1 cellular context compared by ENCODE assay signal in the genomic region with DNA sequence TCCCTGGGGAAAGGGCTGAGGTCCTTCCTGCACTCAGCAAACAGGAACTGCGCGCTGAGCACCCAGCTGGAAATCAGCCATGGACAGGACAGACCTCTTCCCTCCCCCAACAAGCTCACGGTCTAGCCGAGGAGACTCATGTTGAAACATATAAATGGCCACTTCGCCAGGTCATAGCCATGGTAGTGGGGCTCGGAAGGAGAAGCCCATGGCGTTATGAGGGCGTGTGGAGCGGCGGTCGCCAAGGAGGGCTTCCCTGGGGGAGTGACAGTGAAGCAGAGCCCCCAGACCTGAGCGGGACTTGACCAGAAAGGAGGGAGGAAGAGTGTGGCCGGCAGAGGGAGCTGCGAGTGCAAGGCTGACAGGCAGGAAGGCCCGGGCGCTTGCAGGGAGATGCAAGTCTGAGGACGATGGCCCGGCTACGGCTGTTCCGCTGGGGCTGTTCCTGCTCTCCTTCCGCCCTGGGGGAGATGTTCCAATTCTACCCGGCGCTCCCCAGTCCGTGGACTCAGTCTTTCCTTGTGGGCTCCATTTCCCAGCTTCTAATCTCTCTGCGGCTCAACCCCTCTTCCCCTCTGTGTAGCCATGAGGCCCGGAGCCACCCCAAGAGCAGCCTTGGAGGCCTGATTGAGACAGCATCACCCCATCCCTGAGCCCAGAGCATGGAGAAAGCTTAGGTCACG.
TF ChIP-seq lines count a peak whose summit lies in the region.

No MANE protein-coding gene starts in this region.

TF ChIP-seq in HepG2, 621 proteins besides CTCF, POLR2A, EP300 and RAD21 (continued from another document and continues in another):
- TF ChIP-seq KDM5B (CRISPR knock-in tag; IDR thresholded peaks at IDR 0.05; ENCODE audit: borderline replicate concordance) (peak; percentile 17; the same call in 1 of the 2 replicates), ZSCAN30 (CRISPR knock-in tag; IDR thresholded peaks at IDR 0.05) (no peak), MZF1 (CRISPR knock-in tag; IDR thresholded peaks at IDR 0.05; ENCODE audit: borderline replicate concordance) (no peak), NCOA5 (CRISPR knock-in tag; IDR thresholded peaks at IDR 0.05) (no peak), ZNF552 (CRISPR knock-in tag; IDR thresholded peaks at IDR 0.05; ENCODE audit: borderline replicate concordance) (no peak), ZNF83 (CRISPR knock-in tag; IDR thresholded peaks at IDR 0.05; ENCODE audit: borderline replicate concordance) (no peak), PAF1 (CRISPR knock-in tag; IDR thresholded peaks at IDR 0.05) (no peak), ZNF816 (CRISPR knock-in tag; IDR thresholded peaks at IDR 0.05; ENCODE audit: borderline replicate concordance) (no peak), ZNF496 (CRISPR knock-in tag; IDR thresholded peaks at IDR 0.05; ENCODE audit: insufficient replicate concordance) (no peak), ZNF775 (CRISPR knock-in tag; IDR thresholded peaks at IDR 0.05; ENCODE audit: borderline replicate concordance) (no peak), RARA (CRISPR knock-in tag; IDR thresholded peaks at IDR 0.05) (no peak), ZNF749 (CRISPR knock-in tag; IDR thresholded peaks at IDR 0.05; ENCODE audit: borderline replicate concordance) (no peak), ZNF572 (CRISPR knock-in tag; IDR thresholded peaks at IDR 0.05) (0 out of 2 replicates have a peak, but pooled peaks have one; percentile 46), POLR2AphosphoS2 (IDR thresholded peaks at IDR 0.05; ENCODE audit: low read depth, low read length) (no peak), RELA (CRISPR knock-in tag; IDR thresholded peaks at IDR 0.05) (no peak), ZNF557 (CRISPR knock-in tag; IDR thresholded peaks at IDR 0.05) (no peak), ZNF33B (CRISPR knock-in tag; IDR thresholded peaks at IDR 0.05) (no peak), CHD2 (IDR thresholded peaks at IDR 0.05; ENCODE audit: low read depth, low read length) (no peak), YEATS2 (CRISPR knock-in tag; IDR thresholded peaks at IDR 0.05; ENCODE audit: borderline replicate concordance) (peak; percentile 42; the same call in 1 of the 2 replicates), ZNF326 (CRISPR knock-in tag; IDR thresholded peaks at IDR 0.05; ENCODE audit: borderline replicate concordance) (no peak), HNRNPH1 (optimal IDR thresholded peaks at IDR 0.05; ENCODE audit: low read depth, low read length) (no peak), ZNF232 (CRISPR knock-in tag; IDR thresholded peaks at IDR 0.05; ENCODE audit: borderline replicate concordance) (no peak), KLF6 (CRISPR knock-in tag; IDR thresholded peaks at IDR 0.05) (no peak), JUND (CRISPR knock-in tag; IDR thresholded peaks at IDR 0.05) (no peak), ZNF101 (CRISPR knock-in tag; IDR thresholded peaks at IDR 0.05; ENCODE audit: borderline replicate concordance, low read depth) (no peak), STAT5B (CRISPR knock-in tag; IDR thresholded peaks at IDR 0.05) (no peak), ZNF879 (CRISPR knock-in tag; IDR thresholded peaks at IDR 0.05) (no peak), FOXA1 (IDR thresholded peaks at IDR 0.05) (no peak), FOXA1 (CRISPR knock-in tag; IDR thresholded peaks at IDR 0.05) (no peak), SNAI1 (CRISPR knock-in tag; IDR thresholded peaks at IDR 0.05; ENCODE audit: borderline replicate concordance) (no peak), TEAD2 (CRISPR knock-in tag; IDR thresholded peaks at IDR 0.05) (no peak), NR2F1 (CRISPR knock-in tag; IDR thresholded peaks at IDR 0.05) (no peak), GFI1 (CRISPR knock-in tag; IDR thresholded peaks at IDR 0.05; ENCODE audit: borderline replicate concordance) (no peak), HOXA5 (CRISPR knock-in tag; IDR thresholded peaks at IDR 0.05) (no peak), KLF15 (CRISPR knock-in tag; IDR thresholded peaks at IDR 0.05; ENCODE audit: borderline replicate concordance) (no peak), YEATS4 (CRISPR knock-in tag; IDR thresholded peaks at IDR 0.05; ENCODE audit: borderline replicate concordance) (no peak)
- TF ChIP-seq, protein P1, sequence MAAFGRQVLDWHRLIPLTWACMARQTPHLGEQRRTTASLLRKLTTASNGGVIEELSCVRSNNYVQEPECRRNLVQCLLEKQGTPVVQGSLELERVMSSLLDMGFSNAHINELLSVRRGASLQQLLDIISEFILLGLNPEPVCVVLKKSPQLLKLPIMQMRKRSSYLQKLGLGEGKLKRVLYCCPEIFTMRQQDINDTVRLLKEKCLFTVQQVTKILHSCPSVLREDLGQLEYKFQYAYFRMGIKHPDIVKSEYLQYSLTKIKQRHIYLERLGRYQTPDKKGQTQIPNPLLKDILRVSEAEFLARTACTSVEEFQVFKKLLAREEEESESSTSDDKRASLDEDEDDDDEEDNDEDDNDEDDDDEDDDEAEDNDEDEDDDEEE (CRISPR knock-in tag; IDR thresholded peaks at IDR 0.05) = no peak
- TF ChIP-seq, protein P2, sequence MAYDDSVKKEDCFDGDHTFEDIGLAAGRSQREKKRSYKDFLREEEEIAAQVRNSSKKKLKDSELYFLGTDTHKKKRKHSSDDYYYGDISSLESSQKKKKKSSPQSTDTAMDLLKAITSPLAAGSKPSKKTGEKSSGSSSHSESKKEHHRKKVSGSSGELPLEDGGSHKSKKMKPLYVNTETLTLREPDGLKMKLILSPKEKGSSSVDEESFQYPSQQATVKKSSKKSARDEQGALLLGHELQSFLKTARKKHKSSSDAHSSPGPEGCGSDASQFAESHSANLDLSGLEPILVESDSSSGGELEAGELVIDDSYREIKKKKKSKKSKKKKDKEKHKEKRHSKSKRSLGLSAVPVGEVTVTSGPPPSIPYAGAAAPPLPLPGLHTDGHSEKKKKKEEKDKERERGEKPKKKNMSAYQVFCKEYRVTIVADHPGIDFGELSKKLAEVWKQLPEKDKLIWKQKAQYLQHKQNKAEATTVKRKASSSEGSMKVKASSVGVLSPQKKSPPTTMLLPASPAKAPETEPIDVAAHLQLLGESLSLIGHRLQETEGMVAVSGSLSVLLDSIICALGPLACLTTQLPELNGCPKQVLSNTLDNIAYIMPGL (CRISPR knock-in tag; IDR thresholded peaks at IDR 0.05; ENCODE audit: borderline replicate concordance in 1 of 2, low read depth in 1 of 2) = peak; percentile 74 to 85; a peak in 2 of 4 replicates
- TF ChIP-seq, protein P3, sequence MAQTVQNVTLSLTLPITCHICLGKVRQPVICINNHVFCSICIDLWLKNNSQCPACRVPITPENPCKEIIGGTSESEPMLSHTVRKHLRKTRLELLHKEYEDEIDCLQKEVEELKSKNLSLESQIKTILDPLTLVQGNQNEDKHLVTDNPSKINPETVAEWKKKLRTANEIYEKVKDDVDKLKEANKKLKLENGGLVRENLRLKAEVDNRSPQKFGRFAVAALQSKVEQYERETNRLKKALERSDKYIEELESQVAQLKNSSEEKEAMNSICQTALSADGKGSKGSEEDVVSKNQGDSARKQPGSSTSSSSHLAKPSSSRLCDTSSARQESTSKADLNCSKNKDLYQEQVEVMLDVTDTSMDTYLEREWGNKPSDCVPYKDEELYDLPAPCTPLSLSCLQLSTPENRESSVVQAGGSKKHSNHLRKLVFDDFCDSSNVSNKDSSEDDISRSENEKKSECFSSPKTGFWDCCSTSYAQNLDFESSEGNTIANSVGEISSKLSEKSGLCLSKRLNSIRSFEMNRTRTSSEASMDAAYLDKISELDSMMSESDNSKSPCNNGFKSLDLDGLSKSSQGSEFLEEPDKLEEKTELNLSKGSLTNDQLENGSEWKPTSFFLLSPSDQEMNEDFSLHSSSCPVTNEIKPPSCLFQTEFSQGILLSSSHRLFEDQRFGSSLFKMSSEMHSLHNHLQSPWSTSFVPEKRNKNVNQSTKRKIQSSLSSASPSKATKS (CRISPR knock-in tag; IDR thresholded peaks at IDR 0.05) = no peak
- TF ChIP-seq, protein P4, sequence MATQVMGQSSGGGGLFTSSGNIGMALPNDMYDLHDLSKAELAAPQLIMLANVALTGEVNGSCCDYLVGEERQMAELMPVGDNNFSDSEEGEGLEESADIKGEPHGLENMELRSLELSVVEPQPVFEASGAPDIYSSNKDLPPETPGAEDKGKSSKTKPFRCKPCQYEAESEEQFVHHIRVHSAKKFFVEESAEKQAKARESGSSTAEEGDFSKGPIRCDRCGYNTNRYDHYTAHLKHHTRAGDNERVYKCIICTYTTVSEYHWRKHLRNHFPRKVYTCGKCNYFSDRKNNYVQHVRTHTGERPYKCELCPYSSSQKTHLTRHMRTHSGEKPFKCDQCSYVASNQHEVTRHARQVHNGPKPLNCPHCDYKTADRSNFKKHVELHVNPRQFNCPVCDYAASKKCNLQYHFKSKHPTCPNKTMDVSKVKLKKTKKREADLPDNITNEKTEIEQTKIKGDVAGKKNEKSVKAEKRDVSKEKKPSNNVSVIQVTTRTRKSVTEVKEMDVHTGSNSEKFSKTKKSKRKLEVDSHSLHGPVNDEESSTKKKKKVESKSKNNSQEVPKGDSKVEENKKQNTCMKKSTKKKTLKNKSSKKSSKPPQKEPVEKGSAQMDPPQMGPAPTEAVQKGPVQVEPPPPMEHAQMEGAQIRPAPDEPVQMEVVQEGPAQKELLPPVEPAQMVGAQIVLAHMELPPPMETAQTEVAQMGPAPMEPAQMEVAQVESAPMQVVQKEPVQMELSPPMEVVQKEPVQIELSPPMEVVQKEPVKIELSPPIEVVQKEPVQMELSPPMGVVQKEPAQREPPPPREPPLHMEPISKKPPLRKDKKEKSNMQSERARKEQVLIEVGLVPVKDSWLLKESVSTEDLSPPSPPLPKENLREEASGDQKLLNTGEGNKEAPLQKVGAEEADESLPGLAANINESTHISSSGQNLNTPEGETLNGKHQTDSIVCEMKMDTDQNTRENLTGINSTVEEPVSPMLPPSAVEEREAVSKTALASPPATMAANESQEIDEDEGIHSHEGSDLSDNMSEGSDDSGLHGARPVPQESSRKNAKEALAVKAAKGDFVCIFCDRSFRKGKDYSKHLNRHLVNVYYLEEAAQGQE (IDR thresholded peaks at IDR 0.05; ENCODE audit: borderline replicate concordance in 1 of 2, low read depth in 1 of 2, low read length in 2 of 2) = no peak
- TF ChIP-seq, protein P5, sequence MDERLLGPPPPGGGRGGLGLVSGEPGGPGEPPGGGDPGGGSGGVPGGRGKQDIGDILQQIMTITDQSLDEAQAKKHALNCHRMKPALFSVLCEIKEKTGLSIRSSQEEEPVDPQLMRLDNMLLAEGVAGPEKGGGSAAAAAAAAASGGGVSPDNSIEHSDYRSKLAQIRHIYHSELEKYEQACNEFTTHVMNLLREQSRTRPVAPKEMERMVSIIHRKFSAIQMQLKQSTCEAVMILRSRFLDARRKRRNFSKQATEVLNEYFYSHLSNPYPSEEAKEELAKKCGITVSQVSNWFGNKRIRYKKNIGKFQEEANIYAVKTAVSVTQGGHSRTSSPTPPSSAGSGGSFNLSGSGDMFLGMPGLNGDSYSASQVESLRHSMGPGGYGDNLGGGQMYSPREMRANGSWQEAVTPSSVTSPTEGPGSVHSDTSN (CRISPR knock-in tag; IDR thresholded peaks at IDR 0.05) = no peak
- TF ChIP-seq, protein P6, sequence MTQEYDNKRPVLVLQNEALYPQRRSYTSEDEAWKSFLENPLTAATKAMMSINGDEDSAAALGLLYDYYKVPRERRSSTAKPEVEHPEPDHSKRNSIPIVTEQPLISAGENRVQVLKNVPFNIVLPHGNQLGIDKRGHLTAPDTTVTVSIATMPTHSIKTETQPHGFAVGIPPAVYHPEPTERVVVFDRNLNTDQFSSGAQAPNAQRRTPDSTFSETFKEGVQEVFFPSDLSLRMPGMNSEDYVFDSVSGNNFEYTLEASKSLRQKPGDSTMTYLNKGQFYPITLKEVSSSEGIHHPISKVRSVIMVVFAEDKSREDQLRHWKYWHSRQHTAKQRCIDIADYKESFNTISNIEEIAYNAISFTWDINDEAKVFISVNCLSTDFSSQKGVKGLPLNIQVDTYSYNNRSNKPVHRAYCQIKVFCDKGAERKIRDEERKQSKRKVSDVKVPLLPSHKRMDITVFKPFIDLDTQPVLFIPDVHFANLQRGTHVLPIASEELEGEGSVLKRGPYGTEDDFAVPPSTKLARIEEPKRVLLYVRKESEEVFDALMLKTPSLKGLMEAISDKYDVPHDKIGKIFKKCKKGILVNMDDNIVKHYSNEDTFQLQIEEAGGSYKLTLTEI (CRISPR knock-in tag; conservative IDR thresholded peaks at IDR 0.05) = no peak
- TF ChIP-seq, protein P7, sequence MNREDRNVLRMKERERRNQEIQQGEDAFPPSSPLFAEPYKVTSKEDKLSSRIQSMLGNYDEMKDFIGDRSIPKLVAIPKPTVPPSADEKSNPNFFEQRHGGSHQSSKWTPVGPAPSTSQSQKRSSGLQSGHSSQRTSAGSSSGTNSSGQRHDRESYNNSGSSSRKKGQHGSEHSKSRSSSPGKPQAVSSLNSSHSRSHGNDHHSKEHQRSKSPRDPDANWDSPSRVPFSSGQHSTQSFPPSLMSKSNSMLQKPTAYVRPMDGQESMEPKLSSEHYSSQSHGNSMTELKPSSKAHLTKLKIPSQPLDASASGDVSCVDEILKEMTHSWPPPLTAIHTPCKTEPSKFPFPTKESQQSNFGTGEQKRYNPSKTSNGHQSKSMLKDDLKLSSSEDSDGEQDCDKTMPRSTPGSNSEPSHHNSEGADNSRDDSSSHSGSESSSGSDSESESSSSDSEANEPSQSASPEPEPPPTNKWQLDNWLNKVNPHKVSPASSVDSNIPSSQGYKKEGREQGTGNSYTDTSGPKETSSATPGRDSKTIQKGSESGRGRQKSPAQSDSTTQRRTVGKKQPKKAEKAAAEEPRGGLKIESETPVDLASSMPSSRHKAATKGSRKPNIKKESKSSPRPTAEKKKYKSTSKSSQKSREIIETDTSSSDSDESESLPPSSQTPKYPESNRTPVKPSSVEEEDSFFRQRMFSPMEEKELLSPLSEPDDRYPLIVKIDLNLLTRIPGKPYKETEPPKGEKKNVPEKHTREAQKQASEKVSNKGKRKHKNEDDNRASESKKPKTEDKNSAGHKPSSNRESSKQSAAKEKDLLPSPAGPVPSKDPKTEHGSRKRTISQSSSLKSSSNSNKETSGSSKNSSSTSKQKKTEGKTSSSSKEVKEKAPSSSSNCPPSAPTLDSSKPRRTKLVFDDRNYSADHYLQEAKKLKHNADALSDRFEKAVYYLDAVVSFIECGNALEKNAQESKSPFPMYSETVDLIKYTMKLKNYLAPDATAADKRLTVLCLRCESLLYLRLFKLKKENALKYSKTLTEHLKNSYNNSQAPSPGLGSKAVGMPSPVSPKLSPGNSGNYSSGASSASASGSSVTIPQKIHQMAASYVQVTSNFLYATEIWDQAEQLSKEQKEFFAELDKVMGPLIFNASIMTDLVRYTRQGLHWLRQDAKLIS (CRISPR knock-in tag; IDR thresholded peaks at IDR 0.05) = no peak
- TF ChIP-seq, protein P8, sequence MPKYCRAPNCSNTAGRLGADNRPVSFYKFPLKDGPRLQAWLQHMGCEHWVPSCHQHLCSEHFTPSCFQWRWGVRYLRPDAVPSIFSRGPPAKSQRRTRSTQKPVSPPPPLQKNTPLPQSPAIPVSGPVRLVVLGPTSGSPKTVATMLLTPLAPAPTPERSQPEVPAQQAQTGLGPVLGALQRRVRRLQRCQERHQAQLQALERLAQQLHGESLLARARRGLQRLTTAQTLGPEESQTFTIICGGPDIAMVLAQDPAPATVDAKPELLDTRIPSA (CRISPR knock-in tag; IDR thresholded peaks at IDR 0.05; ENCODE audit: borderline replicate concordance) = peak; percentile 79
